ENCODE assay signal across 9 cellular contexts in the genomic region with DNA sequence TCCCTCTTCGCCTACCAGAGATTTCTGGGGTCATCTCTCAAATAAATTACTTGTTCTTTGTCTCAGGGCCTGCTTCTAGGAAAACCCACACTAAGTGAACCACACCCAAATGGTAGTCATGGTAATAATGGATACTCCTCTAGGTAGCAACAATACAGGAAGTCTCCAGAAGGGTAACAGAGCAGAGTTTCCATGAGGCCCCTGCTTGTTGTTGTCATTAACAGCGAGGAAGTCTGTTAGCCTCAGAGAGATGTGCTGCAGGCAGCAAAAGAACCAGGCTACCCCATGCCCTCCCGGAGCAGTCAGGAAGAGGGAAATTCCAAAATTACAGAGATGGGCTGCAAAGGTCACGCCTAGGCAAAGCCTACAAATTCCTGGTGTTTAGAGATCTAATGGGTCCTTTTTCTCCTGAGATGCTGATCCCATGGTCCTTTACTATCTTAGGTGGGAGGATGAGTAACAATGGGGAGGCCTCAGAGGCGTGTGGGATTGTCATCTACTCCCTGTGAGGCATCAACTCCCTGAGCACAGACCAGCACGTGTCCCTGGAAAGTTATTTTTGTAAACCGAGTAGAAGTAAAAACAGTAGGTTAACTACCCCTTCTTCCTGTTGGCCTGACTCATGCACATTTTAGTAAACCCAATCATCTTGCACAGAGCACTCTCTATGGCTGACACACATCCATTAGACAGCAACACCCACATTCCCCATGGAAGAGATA. TPM values are rescaled to one million over a fixed set of nuclear protein-coding genes. Genes with fewer than 3 reads are reported as not detected.
DNase-seq lines count a peak whose midpoint lies in the region; ATAC-seq and TF ChIP-seq lines count a peak whose summit lies in the region.
"Had no signal": no experiment of that assay in that cellular context is flagged by ENCODE, and none has a peak within 500 bp of the region (broad histone marks: within the 10 kb centered on the region; RNA-seq: fewer than 3 reads in every experiment).

No MANE protein-coding gene starts in this region.

- peak; percentile 52 for DNase-seq in AG04449 (ENCODE audit: low read depth, low spot score)
- DNase-seq in HT1080 (ENCODE audit: low read depth): peak; percentile 97
- peak; percentile 56 for DNase-seq in activated CD8-positive, alpha-beta memory T cell treated with anti-CD3 and anti-CD28 coated beads, Interleukin-2, amount 50 U/mL, for 48 hours
- peak in 2 of 3 donors; percentile 5 to 6 for DNase-seq in immature natural killer cell
- DNase-seq in uterus: no peak
- DNase-seq in ecto neural progenitor cell (ENCODE audit: low spot score): no peak
- no peak for DNase-seq in GM10248 (ENCODE audit: extremely low spot score)

- CTCF ChIA-PET in AG04449 (lab: Yijun Ruan, JAX) (no interaction called here), GM10248 (lab: Yijun Ruan, JAX) (no interaction called here)

- H3K27me3 Mint-ChIP-seq in immature natural killer cell (ENCODE audit: low read depth in 3 of 3): peaks cover 3 to 9% (median 4%) of the 10 kb centered on the region in 3 donors

- H3K27me3 ChIP-seq in uterus: no peaks in the 10 kb centered on the region

- TF ChIP-seq CTCF in AG04449 (IDR thresholded peaks at IDR 0.05; ENCODE audit: insufficient read depth, low read length, missing control alignments) (no peak), uterus (IDR thresholded peaks at IDR 0.05) (no peak), GM10248 (IDR thresholded peaks at IDR 0.05; ENCODE audit: control extremely low read depth, extremely low read depth, low read depth, missing control alignments) (no peak)

- H3K36me3 ChIP-seq in uterus: no peaks in the 10 kb centered on the region

- no peak for TF ChIP-seq POLR2A in uterus (IDR thresholded peaks at IDR 0.05)

- H3K36me3 Mint-ChIP-seq in immature natural killer cell: no peaks in the 10 kb centered on the region

- H3K27ac Mint-ChIP-seq in immature natural killer cell: peak overlapping the region in 1 of 6 donors; percentile 69

- H3K27ac ChIP-seq in uterus: no peak overlapping the region
- H3K27ac ChIP-seq: HL-60 had no signal

- H3K4me3 Mint-ChIP-seq in immature natural killer cell: no peak overlapping the region

- H3K9me3 Mint-ChIP-seq in immature natural killer cell: peaks cover 0 to 3% (median 0%) of the 10 kb centered on the region in 6 donors

- POLR2A ChIA-PET in AG04449 (lab: Yijun Ruan, JAX) (no interaction called here), GM10248 (lab: Yijun Ruan, JAX) (no interaction called here)

- H3K4me1 ChIP-seq in uterus: no peaks in the 10 kb centered on the region

- H3K4me1 Mint-ChIP-seq in immature natural killer cell: peaks cover 21 to 36% of the 10 kb centered on the region in 2 donors

- no peak for ATAC-seq in HG03571 (IDR thresholded peaks at IDR 0.05; ENCODE audit: unreplicated experiment)

- H3K9me3 ChIP-seq in uterus: no peaks in the 10 kb centered on the region

- intact Hi-C loops in uterus (cut with DNase I; ENCODE audit: low total_unique reads): no loop called here

- H3K4me3 ChIP-seq in AG04449 (ENCODE audit: low read depth, low read length): no peak overlapping the region
- H3K4me3 ChIP-seq in uterus: no peak overlapping the region

RNA-seq across cellular contexts. Expression of gene ISM1, which starts 10.1 kb away (rescaled TPM):
- total RNA-seq in HT1080 (2014; rRNA removed; shearing (Covaris generic)): 1.0 and 2.6 TPM in 2 replicates
- 1.5 and 2.2 TPM in 2 replicates for polyA plus RNA-seq in HT1080 (2015; cell fraction: cytosol; rRNA removed)
- polyA plus RNA-seq in HT1080 (2015; cell fraction: nucleus; rRNA removed): 1.5 and 1.6 TPM in 2 replicates
- polyA plus RNA-seq in immature natural killer cell: under 1 TPM in 1 of 3 donors, not detected in 2; 0.09 TPM
- 1 to 10 TPM in 2 of 4 donors, under 1 TPM in 1, not detected in 1; 0.49 to 6.2 (median 2.3) TPM for total RNA-seq in uterus

Comparison
In these comparisons a context has a peak if more than half of its experiments do, and no peak if none do; other contexts are left out.
1. DNase-seq: peak in AG04449 (single experiment), HT1080 (single experiment), activated CD8-positive, alpha-beta memory T cell treated with anti-CD3 and anti-CD28 coated beads, Interleukin-2, amount 50 U/mL, for 48 hours (single experiment) and immature natural killer cell (2 of 3); none in uterus (0 of 2), ecto neural progenitor cell (single experiment) and GM10248 (single experiment).